ENCODE assay signal across 1 cellular context in genomic region chr17:182164-182751, GRCh38.
TF ChIP-seq lines count a peak whose summit lies in the region.

No MANE protein-coding gene starts in this region.

TF ChIP-seq in K562, 482 proteins besides CTCF, POLR2A, EP300 and RAD21:
- no peak for TF ChIP-seq PREB (CRISPR knock-in tag; IDR thresholded peaks at IDR 0.05)
- 0 out of 2 replicates have a peak, but pooled peaks have one; percentile 9 for TF ChIP-seq JUND (IDR thresholded peaks at IDR 0.05; ENCODE audit: borderline replicate concordance, low read depth, low read length)
- no peak for TF ChIP-seq JUND (tag; IDR thresholded peaks at IDR 0.05; ENCODE audit: borderline replicate concordance, low read depth, low read length)
- TF ChIP-seq, protein P1, sequence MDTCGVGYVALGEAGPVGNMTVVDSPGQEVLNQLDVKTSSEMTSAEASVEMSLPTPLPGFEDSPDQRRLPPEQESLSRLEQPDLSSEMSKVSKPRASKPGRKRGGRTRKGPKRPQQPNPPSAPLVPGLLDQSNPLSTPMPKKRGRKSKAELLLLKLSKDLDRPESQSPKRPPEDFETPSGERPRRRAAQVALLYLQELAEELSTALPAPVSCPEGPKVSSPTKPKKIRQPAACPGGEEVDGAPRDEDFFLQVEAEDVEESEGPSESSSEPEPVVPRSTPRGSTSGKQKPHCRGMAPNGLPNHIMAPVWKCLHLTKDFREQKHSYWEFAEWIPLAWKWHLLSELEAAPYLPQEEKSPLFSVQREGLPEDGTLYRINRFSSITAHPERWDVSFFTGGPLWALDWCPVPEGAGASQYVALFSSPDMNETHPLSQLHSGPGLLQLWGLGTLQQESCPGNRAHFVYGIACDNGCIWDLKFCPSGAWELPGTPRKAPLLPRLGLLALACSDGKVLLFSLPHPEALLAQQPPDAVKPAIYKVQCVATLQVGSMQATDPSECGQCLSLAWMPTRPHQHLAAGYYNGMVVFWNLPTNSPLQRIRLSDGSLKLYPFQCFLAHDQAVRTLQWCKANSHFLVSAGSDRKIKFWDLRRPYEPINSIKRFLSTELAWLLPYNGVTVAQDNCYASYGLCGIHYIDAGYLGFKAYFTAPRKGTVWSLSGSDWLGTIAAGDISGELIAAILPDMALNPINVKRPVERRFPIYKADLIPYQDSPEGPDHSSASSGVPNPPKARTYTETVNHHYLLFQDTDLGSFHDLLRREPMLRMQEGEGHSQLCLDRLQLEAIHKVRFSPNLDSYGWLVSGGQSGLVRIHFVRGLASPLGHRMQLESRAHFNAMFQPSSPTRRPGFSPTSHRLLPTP (IDR thresholded peaks at IDR 0.05; ENCODE audit: borderline replicate concordance, extremely low read depth, insufficient read length): no peak
- TF ChIP-seq U2AF1 (optimal IDR thresholded peaks at IDR 0.05; ENCODE audit: low read depth, low read length): no peak
- TF ChIP-seq, protein P2, sequence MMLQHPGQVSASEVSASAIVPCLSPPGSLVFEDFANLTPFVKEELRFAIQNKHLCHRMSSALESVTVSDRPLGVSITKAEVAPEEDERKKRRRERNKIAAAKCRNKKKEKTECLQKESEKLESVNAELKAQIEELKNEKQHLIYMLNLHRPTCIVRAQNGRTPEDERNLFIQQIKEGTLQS (IDR thresholded peaks at IDR 0.05): peak; percentile 58; the same call in 1 of the 2 replicates
- TF ChIP-seq, protein P2 (CRISPR knock-in tag; conservative IDR thresholded peaks at IDR 0.05): no peak
- peak; percentile 19; the same call in 1 of the 2 replicates for TF ChIP-seq VEZF1 (CRISPR knock-in tag; IDR thresholded peaks at IDR 0.05)
- TF ChIP-seq ZNF699 (CRISPR knock-in tag; IDR thresholded peaks at IDR 0.05; ENCODE audit: insufficient replicate concordance): no peak
- TF ChIP-seq CEBPG (CRISPR knock-in tag; IDR thresholded peaks at IDR 0.05): peak; percentile 44; the same call in 1 of the 2 replicates
- peak; percentile 41 to 43; a peak in 1 of 4 replicates for TF ChIP-seq CEBPG (tag; conservative IDR thresholded peaks at IDR 0.05 in 1 of 2, IDR thresholded peaks at IDR 0.05 in 1 of 2)
- no peak for TF ChIP-seq TGIF2 (CRISPR knock-in tag; IDR thresholded peaks at IDR 0.05)
- TF ChIP-seq ZBTB43 (CRISPR knock-in tag; IDR thresholded peaks at IDR 0.05): no peak
- 0 out of 2 replicates have a peak, but pooled peaks have one; percentile 27 for TF ChIP-seq RBFOX2 (IDR thresholded peaks at IDR 0.05; ENCODE audit: low read depth, low read length)
- no peak for TF ChIP-seq RHOXF2B (CRISPR knock-in tag; conservative IDR thresholded peaks at IDR 0.05)
- TF ChIP-seq FOXM1 (IDR thresholded peaks at IDR 0.05; ENCODE audit: low read depth): no peak
- TF ChIP-seq FOXM1 (CRISPR knock-in tag; IDR thresholded peaks at IDR 0.05; ENCODE audit: low read depth): no peak
- peak; percentile 36; the same call in 1 of the 2 replicates for TF ChIP-seq CEBPB (tag; IDR thresholded peaks at IDR 0.05)
- no peak for TF ChIP-seq ZNF586 (CRISPR knock-in tag; conservative IDR thresholded peaks at IDR 0.05)
- no peak for TF ChIP-seq ZNF398 (CRISPR knock-in tag; IDR thresholded peaks at IDR 0.05)
